In genomic region chr17:27959382-27959709, GRCh38 we compare ENCODE assay signal across 18 cellular contexts.
DNase-seq lines count a peak whose midpoint lies in the region; ATAC-seq, FAIRE-seq and TF ChIP-seq lines count a peak whose summit lies in the region.
"Had no signal": no experiment of that assay in that cellular context is flagged by ENCODE, and none has a peak within 500 bp of the region (broad histone marks: within the 10 kb centered on the region; RNA-seq: fewer than 3 reads in every experiment).

No MANE protein-coding gene starts in this region.

- TF ChIP-seq EP300 in H1 (IDR thresholded peaks at IDR 0.05; ENCODE audit: borderline replicate concordance in 1 of 2, low read depth in 2 of 2, low read length in 2 of 2), result no peak

- FAIRE-seq in H1 (lab: Jason Lieb, UNC), result peak; percentile 78

- no peak overlapping the region for H2AK5ac ChIP-seq in H1 (ENCODE audit: low read depth, low read length)

- no peak overlapping the region for H4K5ac ChIP-seq in H1 (ENCODE audit: insufficient read length, low read depth, low read length)

- no peak for TF ChIP-seq POLR2A in H1 (IDR thresholded peaks at IDR 0.05; ENCODE audit: control extremely low read depth in 1 of 2, low read depth in 2 of 2, low read length in 2 of 2)

- H2BK15ac ChIP-seq in H1 (ENCODE audit: low read length), result no peak overlapping the region

- H4K8ac ChIP-seq in H1 (ENCODE audit: extremely low read depth, insufficient read depth, low read length), result no peak overlapping the region

- H3K27me3 ChIP-seq in HUES48 (ENCODE audit: control insufficient read depth, insufficient read depth, low read length), result no peaks in the 10 kb centered on the region
- H3K27me3 ChIP-seq in NT2/D1 (ENCODE audit: insufficient read depth, insufficient read length), result no peaks in the 10 kb centered on the region
- H3K27me3 ChIP-seq in H1 (replicated peaks in 1 of 4; ENCODE audit: control insufficient read depth in 3 of 4, extremely low read depth in 1 of 4, insufficient read depth in 3 of 4, low read length in 3 of 4), result no peaks in the 10 kb centered on the region

- no peak overlapping the region for H3K14ac ChIP-seq in H1 (ENCODE audit: insufficient read length)

- TF ChIP-seq RAD21 in H1 (IDR thresholded peaks at IDR 0.05 in 1 of 2, conservative IDR thresholded peaks at IDR 0.05 in 1 of 2; ENCODE audit: low read depth in 2 of 2, low read length in 2 of 2), result no peak

- H3K23ac ChIP-seq in H1 (ENCODE audit: insufficient read length), result no peak overlapping the region

- H2BK120ac ChIP-seq in H1 (replicated peaks; ENCODE audit: low read depth, low read length), result no peak overlapping the region

- H2BK20ac ChIP-seq in H1 (ENCODE audit: low read length), result no peak overlapping the region

- DNase-seq in NT2/D1 (ENCODE audit: low read depth, low spot score) (peak; percentile 11), H1 (ENCODE audit: low read depth in 1 of 2, low spot score in 2 of 2) (no peak), kidney tubule cell (ENCODE audit: low spot score) (peak; percentile 47), hypothalamus (lab: John Stamatoyannopoulos, UW) (no peak)
- DNase-seq: ACHN, AML-193, COR-L47, EL, HCEC 1CT, NCI-H1105 treated with DMSO at 0.1 percent for 48 hours, NCI-H1694 treated with DMSO at 0.1 percent for 48 hours, NCI-H345, PC-9, SW 1271 had no signal

- POLR2A ChIA-PET in H1 (lab: Charles Lee; ENCODE audit: partially characterized antibody), result no interaction called here

- 42% methylated on average over 5 of the region's 5 CpGs; no CpG with 5 or more reads in 1 of the 2 experiments for WGBS in H1 (ENCODE audit: extremely low coverage in 1 of 2, insufficient coverage in 1 of 2, insufficient read length in 1 of 2, insufficient replicate concordance in 2 of 2, low coverage in 1 of 2, low lambda C conversion rate in 2 of 2, missing lambda C conversion rate in 1 of 2), 2 experiments

- H4K20me1 ChIP-seq in H1 (replicated peaks in 1 of 2; ENCODE audit: control insufficient read depth in 1 of 2, insufficient read depth in 2 of 2, low read length in 2 of 2), result no peaks in the 10 kb centered on the region

- ATAC-seq in HG02623 (IDR thresholded peaks at IDR 0.05; ENCODE audit: unreplicated experiment), result no peak
- no peak for ATAC-seq in esophagus mucosa
- ATAC-seq in GM21360 (IDR thresholded peaks at IDR 0.05; ENCODE audit: unreplicated experiment), result no peak

- TF ChIP-seq CTCF in H1 (IDR thresholded peaks at IDR 0.05; ENCODE audit: control extremely low read depth in 1 of 3, insufficient read depth in 1 of 3, low read depth in 1 of 3, low read length in 3 of 3), result no peak

- no peak overlapping the region for H3K56ac ChIP-seq in H1 (replicated peaks; ENCODE audit: insufficient read length, low read depth, low read length)

- H2BK5ac ChIP-seq in H1 (ENCODE audit: low read depth, low read length), result peak overlapping the region; percentile 76; the same call in 1 of the 2 replicates

- H2AFZ ChIP-seq in H1 (ENCODE audit: low read length), result no peak overlapping the region
- H2AFZ ChIP-seq: PC-9 had no signal

- H3K36me3 ChIP-seq in HUES48 (ENCODE audit: control insufficient read depth, insufficient read depth, low read length) (no peaks in the 10 kb centered on the region), NT2/D1 (ENCODE audit: insufficient read depth, insufficient read length, low read length) (no peaks in the 10 kb centered on the region), H1 (ENCODE audit: control insufficient read depth in 2 of 4, insufficient read depth in 4 of 4, low read length in 3 of 4) (no peaks in the 10 kb centered on the region)

- CTCF ChIA-PET in H1 (lab: Charles Lee; ENCODE audit: partially characterized antibody), result interaction anchor here (0.6 to 2.0 kb wide), 4 partner anchors 13 to 296 kb away, joined by 3 to 5 read pairs (median 4); no protein-coding TSS in a partner anchor

- H3K9me3 ChIP-seq in HUES48 (ENCODE audit: control insufficient read depth, insufficient read depth, low read length) (no peaks in the 10 kb centered on the region), NT2/D1 (ENCODE audit: insufficient read depth, low read length) (no peaks in the 10 kb centered on the region), H1 (ENCODE audit: insufficient read depth in 2 of 2, low read depth in 1 of 2, low read length in 1 of 2) (no peaks in the 10 kb centered on the region)

- no peaks in the 10 kb centered on the region for H3K23me2 ChIP-seq in H1 (ENCODE audit: low read depth, low read length)

- H3K4ac ChIP-seq in H1 (replicated peaks; ENCODE audit: insufficient read length, low read depth, low read length), result no peak overlapping the region

- no peaks in the 10 kb centered on the region for H3K79me2 ChIP-seq in H1 (ENCODE audit: control insufficient read depth in 1 of 2, insufficient read depth in 2 of 2, low read length in 2 of 2)

- H3K4me1 ChIP-seq in HUES48 (ENCODE audit: control insufficient read depth, insufficient read depth, low read length) (peaks cover 35% of the 10 kb centered on the region), NT2/D1 (ENCODE audit: insufficient read depth, insufficient read length) (peaks cover 7% of the 10 kb centered on the region), H1 (replicated peaks in 1 of 4; ENCODE audit: control insufficient read depth in 3 of 4, insufficient read depth in 4 of 4, low read length in 3 of 4) (peaks cover 2 to 17% (median 11%) of the 10 kb centered on the region in 4 experiments)

- no peak overlapping the region for H3K4me3 ChIP-seq in HUES48 (ENCODE audit: low read depth, low read length)
- H3K4me3 ChIP-seq in NT2/D1 (ENCODE audit: insufficient read length, low read depth), result no peak overlapping the region
- H3K4me3 ChIP-seq in H1 (ENCODE audit: extremely low read depth in 1 of 4, insufficient read depth in 2 of 4, low read depth in 3 of 4, low read length in 4 of 4), result no peak overlapping the region
- H3K4me3 ChIP-seq: PC-9 had no signal

- H3K4me2 ChIP-seq in H1 (ENCODE audit: insufficient read depth in 1 of 2, low read depth in 2 of 2, low read length in 2 of 2), result peak overlapping the region; percentile 36 to 59; a peak in 3 of 4 replicates
- H3K4me2 ChIP-seq: PC-9 had no signal

- peak overlapping the region; percentile 3 for H4K91ac ChIP-seq in H1 (replicated peaks; ENCODE audit: insufficient read length, low read length)

- H2BK12ac ChIP-seq in H1 (ENCODE audit: low read depth, low read length), result peak overlapping the region; percentile 75

- peak overlapping the region; percentile 34; the same call in 1 of the 2 replicates for H3K18ac ChIP-seq in H1 (ENCODE audit: extremely low read depth, low read length)

- H3K27ac ChIP-seq in HUES48 (ENCODE audit: low read depth, low read length) (peak overlapping the region; percentile 79), H1 (ENCODE audit: low read depth, low read length) (no peak overlapping the region)
- H3K27ac ChIP-seq: PC-9 had no signal

- no peak overlapping the region for H3K9ac ChIP-seq in HUES48 (ENCODE audit: low read depth, low read length)
- no peak overlapping the region for H3K9ac ChIP-seq in NT2/D1 (ENCODE audit: insufficient read length, low read depth)
- H3K9ac ChIP-seq in H1 (replicated peaks in 1 of 4; ENCODE audit: extremely low read depth in 1 of 4, low read depth in 3 of 4, low read length in 3 of 4), result no peak overlapping the region

- H3K79me1 ChIP-seq in H1 (ENCODE audit: low read depth, low read length), result no peaks in the 10 kb centered on the region

TF ChIP-seq in H1, 55 proteins besides CTCF, POLR2A, EP300 and RAD21:
- TF ChIP-seq BCL11A (IDR thresholded peaks at IDR 0.05; ENCODE audit: low read depth in 2 of 2, low read length in 2 of 2) (no peak), TAF7 (optimal IDR thresholded peaks at IDR 0.05; ENCODE audit: borderline replicate concordance, low read depth, low read length) (peak; percentile 57)
TF ChIP-seq in H1: peak in this region for 1.

Comparison
In these comparisons a context has a peak if more than half of its experiments do, and no peak if none do; other contexts are left out.
1. DNase-seq: peak in NT2/D1 (single experiment) and kidney tubule cell (single experiment); none in H1 (0 of 2) and hypothalamus (0 of 51).